15 cellular contexts compared by ENCODE assay signal in the genomic region with DNA sequence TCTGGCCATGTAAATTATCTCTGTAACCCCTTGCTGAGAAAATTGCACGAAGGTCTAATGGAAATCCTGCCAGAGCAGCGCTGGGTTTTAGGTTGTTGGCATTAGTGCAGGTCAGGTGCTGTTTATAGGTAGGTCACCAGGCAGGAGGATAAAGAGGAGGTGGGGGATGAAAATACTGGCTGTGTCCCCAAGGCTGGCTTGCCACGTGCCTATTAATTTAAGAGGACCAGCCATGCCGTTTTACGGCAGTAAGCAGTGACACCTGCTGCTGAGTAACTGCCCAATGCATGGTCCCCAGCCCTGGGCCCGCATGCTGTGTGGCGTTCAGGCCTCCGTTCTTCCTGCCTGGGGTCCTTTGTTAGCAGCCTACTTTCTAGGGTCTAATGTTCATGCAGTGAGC.
DNase-seq lines count a peak whose midpoint lies in the region; ATAC-seq and TF ChIP-seq lines count a peak whose summit lies in the region.
"Had no signal": no experiment of that assay in that cellular context is flagged by ENCODE, and none has a peak within 500 bp of the region (broad histone marks: within the 10 kb centered on the region; RNA-seq: fewer than 3 reads in every experiment).

No MANE protein-coding gene starts in this region.

- intact Hi-C loops in body of pancreas (cut with DNase I), result no loop called here
- intact Hi-C loops in posterior vena cava (cut with DNase I), result no loop called here
- intact Hi-C loops in testis (cut with DNase I; ENCODE audit: low total_unique reads), result no loop called here

- peaks cover 23% of the 10 kb centered on the region for H3K4me1 ChIP-seq in body of pancreas
- H3K4me1 ChIP-seq in testis, result no peaks in the 10 kb centered on the region

- H3K27ac ChIP-seq in body of pancreas, result peak overlapping the region in 2 of 4 donors; percentile 11 to 22
- H3K27ac ChIP-seq in testis, result no peak overlapping the region

- H3K9me3 ChIP-seq in body of pancreas (no peaks in the 10 kb centered on the region), testis (no peaks in the 10 kb centered on the region)

- H3K27me3 ChIP-seq in body of pancreas (no peaks in the 10 kb centered on the region), testis (no peaks in the 10 kb centered on the region)

- 57 to 67% methylated on average over 5 to 8 of the region's 8 CpGs for WGBS in body of pancreas, 2 donors
- 81 to 88% methylated on average over 8 of the region's 8 CpGs for WGBS in testis, 2 donors

- DNase-seq in G401 (ENCODE audit: low spot score) (peak; percentile 50), NCI-H1417 (lab: John Stamatoyannopoulos, UW) (peak in 2 of 3 experiments; percentile 78 to 92), body of pancreas (peak; percentile 43 to 79 (median 70)), posterior vena cava (ENCODE audit: low spot score) (peak; percentile 52), testis (no peak)
- no peak for DNase-seq in activated T-cell treated with anti-CD3 and anti-CD28 coated beads, Interleukin-2, amount 50 U/mL, for 1 hour
- DNase-seq: activated CD4-positive, CD25-positive, alpha-beta regulatory T cell treated with anti-CD3 and anti-CD28 coated beads, Interleukin-2, amount 50 U/mL, for 72 hours; activated effector memory CD4-positive, alpha-beta T cell treated with Interleukin-2 at 50 U/mL for 16 hours; amniotic stem cell; DMS153; foreskin melanocyte; KBM-7; SHP77 treated with DMSO at 0.1 percent for 48 hours; stimulated activated CD4-positive, alpha-beta T cell treated with anti-CD3 and anti-CD28 coated beads, Interleukin-2, amount 100 ng/mL, for 48 hours had no signal

- ATAC-seq in body of pancreas (peak; percentile 57), HG03469 (IDR thresholded peaks at IDR 0.05; ENCODE audit: unreplicated experiment) (no peak)

- TF ChIP-seq POLR2A in body of pancreas (IDR thresholded peaks at IDR 0.05), result no peak
- TF ChIP-seq POLR2A in testis (IDR thresholded peaks at IDR 0.05), result no peak

- in situ Hi-C loops in G401 (cut with HindIII; ENCODE audit: low sequenced_read_pairs), result no loop called here

- H3K4me3 ChIP-seq in body of pancreas, result no peak overlapping the region
- H3K4me3 ChIP-seq in testis, result no peak overlapping the region

- H3K36me3 ChIP-seq in body of pancreas (replicated peaks in 1 of 2; ENCODE audit: insufficient read depth in 1 of 2, low read depth in 2 of 2), result no peaks in the 10 kb centered on the region
- no peaks in the 10 kb centered on the region for H3K36me3 ChIP-seq in testis (ENCODE audit: low read depth, missing control alignments)

- TF ChIP-seq CTCF in body of pancreas (IDR thresholded peaks at IDR 0.05) (peak in 5 of 7 experiments; percentile 9 to 48 (median 35)), testis (IDR thresholded peaks at IDR 0.05) (no peak)

Comparison
In these comparisons a context has a peak if more than half of its experiments do, and no peak if none do; other contexts are left out.
1. DNase-seq: peak in G401 (single experiment), NCI-H1417 (2 of 3), body of pancreas (4 of 4) and posterior vena cava (single experiment); none in testis (single experiment) and activated T-cell treated with anti-CD3 and anti-CD28 coated beads, Interleukin-2, amount 50 U/mL, for 1 hour (single experiment).
2. CTCF ChIP-seq: peak in body of pancreas (5 of 7); none in testis (0 of 3).